10 cellular contexts compared by ENCODE assay signal in the genomic region with DNA sequence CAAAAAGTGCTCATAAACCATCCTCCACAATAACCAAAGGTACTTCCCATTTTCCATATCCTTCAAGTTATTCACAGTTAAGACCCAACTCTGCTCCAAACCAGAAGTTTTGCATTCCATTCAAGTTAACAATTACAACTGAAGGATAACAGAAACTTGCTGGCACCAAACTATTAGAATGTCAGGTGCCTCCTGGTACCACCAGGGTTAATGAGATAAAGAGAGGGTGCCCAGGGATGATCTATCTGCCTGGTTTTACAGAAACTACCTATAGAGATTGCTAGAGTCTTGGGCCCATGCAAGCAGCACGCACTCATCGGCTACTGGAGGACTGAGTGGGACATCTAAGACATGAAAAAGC.
DNase-seq lines count a peak whose midpoint lies in the region; ATAC-seq, FAIRE-seq and TF ChIP-seq lines count a peak whose summit lies in the region.
"Had no signal": no experiment of that assay in that cellular context is flagged by ENCODE, and none has a peak within 500 bp of the region (broad histone marks: within the 10 kb centered on the region; RNA-seq: fewer than 3 reads in every experiment).

No MANE protein-coding gene starts in this region.

- no peak for TF ChIP-seq CTCF in breast epithelium (IDR thresholded peaks at IDR 0.05)
- TF ChIP-seq CTCF in MCF 10A (IDR thresholded peaks at IDR 0.05; ENCODE audit: unreplicated experiment): no peak
- no peak for TF ChIP-seq CTCF in K562 (IDR thresholded peaks at IDR 0.05 in 2 of 3, conservative IDR thresholded peaks at IDR 0.05 in 1 of 3; ENCODE audit: insufficient read depth in 2 of 3, low read depth in 1 of 3, low read length in 3 of 3)

- TF ChIP-seq RAD21 in K562 (CRISPR knock-in tag; conservative IDR thresholded peaks at IDR 0.05 in 1 of 2, IDR thresholded peaks at IDR 0.05 in 1 of 2): no peak

- H4K20me1 ChIP-seq in K562 (replicated peaks; ENCODE audit: control insufficient read depth, insufficient read depth, low read length): no peaks in the 10 kb centered on the region

- H3K9me3 Mint-ChIP-seq in MCF 10A (ENCODE audit: unreplicated experiment): no peaks in the 10 kb centered on the region
- no peaks in the 10 kb centered on the region for H3K9me3 Mint-ChIP-seq in memory B cell

- CTCF ChIA-PET in MCF 10A (lab: Yijun Ruan, JAX) (no interaction called here), K562 (lab: Yijun Ruan, JAX; ENCODE audit: low intra/inter-chr PET ratio) (no interaction called here)

- no peaks in the 10 kb centered on the region for H3K4me1 ChIP-seq in breast epithelium
- H3K4me1 ChIP-seq in K562 (replicated peaks in 1 of 2; ENCODE audit: control insufficient read depth in 2 of 2, insufficient read depth in 2 of 2, low read length in 2 of 2): peaks cover 6 to 22% of the 10 kb centered on the region in 2 experiments; a peak in 4 of 5 replicates
- H3K4me1 ChIP-seq: SJSA1 had no signal

- H3K4me2 ChIP-seq in K562 (ENCODE audit: insufficient read depth, low read length): peak overlapping the region; percentile 77

- no peaks in the 10 kb centered on the region for H3K36me3 ChIP-seq in breast epithelium
- H3K36me3 ChIP-seq in K562 (ENCODE audit: control insufficient read depth, insufficient read depth, low read length): no peaks in the 10 kb centered on the region
- H3K36me3 ChIP-seq: SJSA1 had no signal

- POLR2A ChIA-PET in MCF 10A (lab: Yijun Ruan, JAX): no interaction called here
- POLR2A ChIA-PET in K562 (lab: Yijun Ruan, JAX): interaction anchor here (1.0 to 3.2 kb wide), 8 partner anchors 9 to 459 kb away, joined by 3 to 25 read pairs (median 4); partner anchors contain the start of gene N4BP2

- H2AFZ ChIP-seq in K562 (ENCODE audit: low read depth, low read length): peak overlapping the region; percentile 88

- H3K9me1 ChIP-seq in K562 (ENCODE audit: control insufficient read depth, insufficient read depth, low read length): no peaks in the 10 kb centered on the region

- no peak overlapping the region for H3K27ac Mint-ChIP-seq in MCF 10A (ENCODE audit: low read depth, unreplicated experiment)
- H3K27ac Mint-ChIP-seq in memory B cell: peak overlapping the region; percentile 88

- no peak for TF ChIP-seq EP300 in K562 (IDR thresholded peaks at IDR 0.05; ENCODE audit: low read length)

- no peak overlapping the region for H3K4me3 Mint-ChIP-seq in MCF 10A (ENCODE audit: unreplicated experiment)
- H3K4me3 Mint-ChIP-seq in memory B cell: peak overlapping the region; percentile 95

- TF ChIP-seq POLR2A in breast epithelium (IDR thresholded peaks at IDR 0.05) (no peak), K562 (conservative IDR thresholded peaks at IDR 0.05) (no peak)

- H3K4me3 ChIP-seq in breast epithelium (peak overlapping the region in 1 of 3 donors; percentile 21), K562 (peak overlapping the region; percentile 34)
- H3K4me3 ChIP-seq: SJSA1 had no signal

- peak overlapping the region; percentile 33 to 50 for H3K27ac ChIP-seq in breast epithelium
- H3K27ac ChIP-seq in K562 (ENCODE audit: extremely low read depth, low read depth, low read length): peak overlapping the region; percentile 73
- H3K27ac ChIP-seq: SJSA1 had no signal

- BruUV-seq in MCF 10A (replicated peaks; lab: Mats Ljungman, UMichigan) (no TSS peak), K562 (replicated peaks; lab: Mats Ljungman, UMichigan) (no TSS peak)

- in situ Hi-C loops in K562 (cut with MboI): no loop called here

- peaks cover 18% of the 10 kb centered on the region for H3K4me1 Mint-ChIP-seq in MCF 10A (ENCODE audit: insufficient read depth, unreplicated experiment)
- peaks cover 37% of the 10 kb centered on the region for H3K4me1 Mint-ChIP-seq in memory B cell

- H3K27me3 ChIP-seq in breast epithelium (no peaks in the 10 kb centered on the region), K562 (ENCODE audit: control insufficient read depth in 2 of 2, insufficient read depth in 2 of 2, low read length in 2 of 2) (no peaks in the 10 kb centered on the region)
- H3K27me3 ChIP-seq: SJSA1 had no signal

- H3K9ac ChIP-seq in K562 (ENCODE audit: insufficient read depth in 1 of 2, low read depth in 2 of 2, low read length in 2 of 2): peak overlapping the region in 1 of 2 experiments; percentile 57; a peak in 2 of 4 replicates

- H3K27me3 Mint-ChIP-seq in MCF 10A (ENCODE audit: insufficient read depth, unreplicated experiment) (no peaks in the 10 kb centered on the region), memory B cell (no peaks in the 10 kb centered on the region)

- intact Hi-C loops in breast epithelium (cut with DNase I; ENCODE audit: low total_unique reads) (no loop called here), MCF 10A (cut with micrococcal nuclease) (loop anchor here (1.0 kb wide), 1 partner anchor 25 kb away; no protein-coding TSS in a partner anchor), K562 (cut with micrococcal nuclease) (loop anchor here (10.0 kb wide), 1 partner anchor 460 kb away; the partner anchor contains the start of gene N4BP2)

- no peaks in the 10 kb centered on the region for H3K36me3 Mint-ChIP-seq in MCF 10A (ENCODE audit: insufficient read depth, unreplicated experiment)
- H3K36me3 Mint-ChIP-seq in memory B cell: peaks cover 4% of the 10 kb centered on the region

- no peak for DNase-seq in breast epithelium (ENCODE audit: low spot score in 2 of 2)
- DNase-seq in MCF 10A (ENCODE audit: unreplicated experiment): no peak
- DNase-seq in K562 (ENCODE audit: extremely low read depth in 1 of 4, low spot score in 3 of 4): no peak
- no peak for DNase-seq in memory B cell (ENCODE audit: low spot score in 2 of 2)
- no peak for DNase-seq in NOMO-1 treated with DMSO at 0.1 percent for 48 hours (lab: John Stamatoyannopoulos, UW; ENCODE audit: unreplicated experiment)
- no peak for DNase-seq in OCI-M2 (lab: John Stamatoyannopoulos, UW; ENCODE audit: unreplicated experiment)
- no peak for DNase-seq in activated CD4-positive, CD25-positive, alpha-beta regulatory T cell treated with anti-CD3 and anti-CD28 coated beads, Interleukin-2, amount 50 U/mL, for 72 hours
- DNase-seq: hypothalamus had no signal

- peaks cover 18% of the 10 kb centered on the region; the same call in 2 of the 3 replicates for H3K79me2 ChIP-seq in K562 (ENCODE audit: control insufficient read depth, insufficient read depth, low read length)

- H3K9me3 ChIP-seq in breast epithelium (no peaks in the 10 kb centered on the region), K562 (replicated peaks; ENCODE audit: control insufficient read depth, insufficient read depth, low read depth, low read length) (no peaks in the 10 kb centered on the region)
- H3K9me3 ChIP-seq: SJSA1 had no signal

- no peak for FAIRE-seq in K562 (lab: Jason Lieb, UNC)

- WGBS in K562 (ENCODE audit: insufficient coverage, low coverage, missing lambda C conversion rate): 8% methylated on average over 2 of the region's 2 CpGs

- peak; percentile 56 for ATAC-seq in K562
- no peak for ATAC-seq in memory B cell (ENCODE audit: low read depth)
- ATAC-seq in GM21576 (IDR thresholded peaks at IDR 0.05; ENCODE audit: unreplicated experiment): no peak

TF ChIP-seq in K562, 482 proteins besides CTCF, POLR2A, EP300 and RAD21 (continues in another document):
- TF ChIP-seq ZNF644 (tag; IDR thresholded peaks at IDR 0.05; ENCODE audit: low read depth): no peak
- no peak for TF ChIP-seq SMARCA5 (IDR thresholded peaks at IDR 0.05)
- TF ChIP-seq CHD1 (IDR thresholded peaks at IDR 0.05; ENCODE audit: low read length): peak; percentile 28
- no peak for TF ChIP-seq RFX5 (IDR thresholded peaks at IDR 0.05; ENCODE audit: low read depth, low read length)
- no peak for TF ChIP-seq HDGF (IDR thresholded peaks at IDR 0.05)
- no peak for TF ChIP-seq CSDE1 (IDR thresholded peaks at IDR 0.05)
- no peak for TF ChIP-seq ZFP36 (IDR thresholded peaks at IDR 0.05; ENCODE audit: low read depth, low read length, partially characterized antibody)
- no peak for TF ChIP-seq ZBTB43 (CRISPR knock-in tag; IDR thresholded peaks at IDR 0.05)
- TF ChIP-seq C11orf30 (IDR thresholded peaks at IDR 0.05; ENCODE audit: low read depth): no peak
- no peak for TF ChIP-seq ZNF584 (CRISPR knock-in tag; IDR thresholded peaks at IDR 0.05; ENCODE audit: low read depth)
- 0 out of 2 replicates have a peak, but pooled peaks have one; percentile 5 for TF ChIP-seq RBFOX2 (IDR thresholded peaks at IDR 0.05; ENCODE audit: low read depth, low read length)
